In the genomic region with DNA sequence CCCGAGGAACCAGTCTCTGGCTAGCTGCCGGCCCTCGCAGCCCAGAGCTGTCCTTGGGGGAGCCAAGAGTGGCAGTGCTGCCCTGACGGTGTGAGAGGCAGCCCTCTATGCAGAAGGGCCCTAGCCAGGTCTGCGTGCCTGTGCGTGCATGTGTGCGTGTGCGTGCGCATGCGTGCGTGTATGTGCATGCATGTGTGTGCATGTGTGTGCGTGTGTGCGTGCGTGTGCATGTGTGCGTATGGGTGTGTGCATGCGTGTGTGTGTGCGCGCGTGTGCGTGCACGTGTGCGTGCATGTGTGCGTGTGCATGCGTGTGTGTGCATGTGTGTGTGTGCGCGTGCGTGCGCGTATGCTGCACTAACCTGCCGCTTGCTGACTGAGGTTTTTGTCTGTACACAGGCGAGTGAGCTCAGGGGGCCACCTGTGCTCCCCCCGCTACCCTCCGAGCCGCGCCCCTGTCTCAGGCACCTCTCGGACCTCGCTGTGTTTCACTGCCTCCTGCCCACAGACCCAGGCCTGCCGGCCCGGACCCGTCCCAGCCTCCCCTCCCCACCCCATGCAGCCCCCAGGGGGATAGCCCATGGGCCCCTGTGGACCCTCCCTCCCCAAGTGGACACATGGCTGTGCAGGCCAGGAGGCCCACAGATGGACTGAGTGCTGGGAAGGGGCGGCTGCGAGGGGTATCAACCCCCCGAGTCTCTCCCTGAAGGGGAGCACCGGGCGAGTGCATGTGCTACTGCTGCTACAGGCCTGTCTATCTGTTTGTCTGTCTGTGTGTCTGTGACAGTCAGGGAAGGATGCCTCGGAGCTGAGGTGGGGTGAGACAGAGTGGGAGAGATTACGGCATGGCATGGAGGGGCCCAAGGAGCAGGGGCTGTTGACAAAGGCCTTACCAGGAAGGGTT, we compare ENCODE assay signal across 22 cellular contexts. TPM values are rescaled to one million over a fixed set of nuclear protein-coding genes. Genes with fewer than 3 reads are reported as not detected.
A peak's percentile ranks its signal among the peaks of the same experiment; 100 is the strongest.
DNase-seq lines count a peak whose midpoint lies in the region; ATAC-seq, FAIRE-seq and TF ChIP-seq lines count a peak whose summit lies in the region.
"Had no signal": no experiment of that assay in that cellular context is flagged by ENCODE, and none has a peak within 500 bp of the region (broad histone marks: within the 10 kb centered on the region; RNA-seq: fewer than 3 reads in every experiment).

No MANE protein-coding gene starts in this region.

- H3K9ac ChIP-seq in HepG2 (ENCODE audit: insufficient read depth, low read depth, low read length): no peak overlapping the region
- H3K9ac ChIP-seq: KMS-11 had no signal

- no peak overlapping the region for H3K4me2 ChIP-seq in HepG2 (ENCODE audit: low read depth, low read length)
- H3K4me2 ChIP-seq: GM23338, KMS-11 had no signal

- ATAC-seq in HepG2 (no peak), right lobe of liver (no peak)
- ATAC-seq: GM23338 had no signal

- no peak for TF ChIP-seq RAD21 in HepG2 (CRISPR knock-in tag; IDR thresholded peaks at IDR 0.05)

- no TSS peak for BruUV-seq in HepG2 (replicated peaks; lab: Mats Ljungman, UMichigan)

- H3K27ac ChIP-seq in HepG2 (ENCODE audit: extremely low read length, insufficient read depth, low read length): no peak overlapping the region
- H3K27ac ChIP-seq in right lobe of liver: no peak overlapping the region
- H3K27ac ChIP-seq in esophagus muscularis mucosa (replicated peaks in 1 of 4): peak overlapping the region; percentile 94 to 99 (median 96)
- peak overlapping the region; percentile 96 to 99 (median 99) for H3K27ac ChIP-seq in sigmoid colon
- no peak overlapping the region for H3K27ac ChIP-seq in tibial nerve
- H3K27ac ChIP-seq: KMS-11 had no signal

- no peak overlapping the region for H2AFZ ChIP-seq in HepG2 (ENCODE audit: low read length)
- H2AFZ ChIP-seq: GM23338 had no signal

- no peaks in the 10 kb centered on the region for H3K79me2 ChIP-seq in HepG2 (ENCODE audit: insufficient read depth, low read length)

- H3K4me3 ChIP-seq in HepG2 (replicated peaks in 1 of 3; ENCODE audit: insufficient read depth in 1 of 3, low read depth in 2 of 3, low read length in 3 of 3): no peak overlapping the region
- no peak overlapping the region for H3K4me3 ChIP-seq in right lobe of liver
- no peak overlapping the region for H3K4me3 ChIP-seq in esophagus muscularis mucosa
- peak overlapping the region in 1 of 4 donors; percentile 17 for H3K4me3 ChIP-seq in sigmoid colon
- no peak overlapping the region for H3K4me3 ChIP-seq in tibial nerve
- H3K4me3 ChIP-seq: GM23338 had no signal

- TF ChIP-seq CTCF in HepG2 (CRISPR knock-in tag; IDR thresholded peaks at IDR 0.05) (no peak), right lobe of liver (IDR thresholded peaks at IDR 0.05) (no peak), esophagus muscularis mucosa (IDR thresholded peaks at IDR 0.05) (no peak), sigmoid colon (IDR thresholded peaks at IDR 0.05) (no peak), tibial nerve (IDR thresholded peaks at IDR 0.05) (no peak)

- FAIRE-seq in HepG2 (lab: Jason Lieb, UNC): no peak

- DNase-seq in HepG2 (ENCODE audit: low spot score): no peak
- no peak for DNase-seq in right lobe of liver
- no peak for DNase-seq in esophagus muscularis mucosa (ENCODE audit: extremely low spot score)
- no peak for DNase-seq in sigmoid colon
- no peak for DNase-seq in NCI-H1930 (lab: John Stamatoyannopoulos, UW)
- DNase-seq in tibial nerve (ENCODE audit: low spot score in 2 of 2): no peak
- no peak for DNase-seq in RKO (ENCODE audit: low spot score)
- DNase-seq in DMS153 (lab: John Stamatoyannopoulos, UW): no peak
- DNase-seq: AML-193; CD4-positive, CD25-positive, alpha-beta regulatory T cell; DND-41; GDM1; MM.1S; NCI-H1105 treated with DMSO at 0.1 percent for 48 hours; NCI-H187; NCI-H2171; NCI-H446 treated with DMSO at 0.1 percent for 48 hours; NCI-H748 treated with DMSO at 0.1 percent for 48 hours; SHP77 treated with DMSO at 0.1 percent for 48 hours had no signal

- 60% methylated on average over 45 of the region's 47 CpGs for WGBS in HepG2 (ENCODE audit: low lambda C conversion rate)
- WGBS in right lobe of liver (ENCODE audit: insufficient coverage, low coverage, low lambda C conversion rate, missing lambda C conversion rate): 65% methylated on average over 6 of the region's 47 CpGs
- 80% methylated on average over 30 of the region's 47 CpGs for WGBS in esophagus muscularis mucosa
- WGBS in sigmoid colon, 2 donors: 91 to 93% methylated on average over 47 of the region's 47 CpGs
- WGBS in tibial nerve, 2 donors: 83 to 86% methylated on average over 38 to 47 of the region's 47 CpGs

- TF ChIP-seq POLR2A in HepG2 (IDR thresholded peaks at IDR 0.05; ENCODE audit: insufficient read depth in 1 of 2, low read depth in 2 of 2, low read length in 2 of 2) (no peak), right lobe of liver (IDR thresholded peaks at IDR 0.05) (no peak), esophagus muscularis mucosa (IDR thresholded peaks at IDR 0.05; ENCODE audit: low read depth) (no peak), sigmoid colon (IDR thresholded peaks at IDR 0.05) (no peak), tibial nerve (IDR thresholded peaks at IDR 0.05) (no peak)

- in situ Hi-C loops in HepG2 (cut with HindIII; ENCODE audit: extremely low pct_ligation_motif_present, low pct_unique_long_range_greater_than_20kb): no loop called here

- H3K27me3 ChIP-seq in HepG2 (ENCODE audit: control insufficient read depth in 1 of 2, insufficient read depth in 2 of 2, low read length in 2 of 2) (peaks cover 13 to 84% of the 10 kb centered on the region in 2 experiments; a peak in 4 of 5 replicates), right lobe of liver (no peaks in the 10 kb centered on the region), esophagus muscularis mucosa (peaks cover 0 to under 1% (median 0%) of the 10 kb centered on the region in 4 donors), sigmoid colon (no peaks in the 10 kb centered on the region), tibial nerve (no peaks in the 10 kb centered on the region)

- TF ChIP-seq EP300 in HepG2 (IDR thresholded peaks at IDR 0.05; ENCODE audit: low read depth in 2 of 2, low read length in 2 of 2) (no peak), HepG2 (CRISPR knock-in tag; IDR thresholded peaks at IDR 0.05; ENCODE audit: borderline replicate concordance) (no peak), esophagus muscularis mucosa (IDR thresholded peaks at IDR 0.05) (no peak), sigmoid colon (IDR thresholded peaks at IDR 0.05) (no peak), tibial nerve (IDR thresholded peaks at IDR 0.05) (no peak)

- POLR2A ChIA-PET in HepG2 (lab: Yijun Ruan, JAX): no interaction called here

- no peaks in the 10 kb centered on the region for H3K4me1 ChIP-seq in HepG2 (ENCODE audit: insufficient read depth, low read length)
- H3K4me1 ChIP-seq in right lobe of liver: no peaks in the 10 kb centered on the region
- peaks cover 42 to 100% (median 99%) of the 10 kb centered on the region in 4 donors for H3K4me1 ChIP-seq in esophagus muscularis mucosa
- H3K4me1 ChIP-seq in sigmoid colon: peaks cover 0 to 93% (median 87%) of the 10 kb centered on the region in 4 donors
- H3K4me1 ChIP-seq in tibial nerve: peaks cover 0 to 7% (median under 1%) of the 10 kb centered on the region in 4 donors

- H3K9me3 ChIP-seq in HepG2 (ENCODE audit: low read length) (no peaks in the 10 kb centered on the region), right lobe of liver (no peaks in the 10 kb centered on the region), esophagus muscularis mucosa (no peaks in the 10 kb centered on the region), sigmoid colon (no peaks in the 10 kb centered on the region), tibial nerve (no peaks in the 10 kb centered on the region)

- no peaks in the 10 kb centered on the region for H3K36me3 ChIP-seq in HepG2 (replicated peaks in 1 of 2; ENCODE audit: control insufficient read depth in 1 of 2, insufficient read depth in 2 of 2, low read length in 2 of 2)
- no peaks in the 10 kb centered on the region for H3K36me3 ChIP-seq in right lobe of liver
- peaks cover 20 to 64% (median 40%) of the 10 kb centered on the region in 4 donors for H3K36me3 ChIP-seq in esophagus muscularis mucosa
- H3K36me3 ChIP-seq in sigmoid colon: peaks cover 0 to 82% (median 40%) of the 10 kb centered on the region in 4 donors
- no peaks in the 10 kb centered on the region for H3K36me3 ChIP-seq in tibial nerve

- CTCF ChIA-PET in HepG2 (lab: Yijun Ruan, JAX; ENCODE audit: low intra/inter-chr PET ratio, low total read pairs): no interaction called here

- intact Hi-C loops in HepG2 (cut with micrococcal nuclease; ENCODE audit: unreplicated experiment) (no loop called here), right lobe of liver (cut with DNase I) (no loop called here), esophagus muscularis mucosa (cut with DNase I) (no loop called here), sigmoid colon (cut with DNase I) (no loop called here)

- H4K20me1 ChIP-seq in HepG2 (ENCODE audit: insufficient read depth, low read length): no peaks in the 10 kb centered on the region

RNA-seq across cellular contexts. Expression of a gene that starts 31.3 kb away (rescaled TPM):
- 0.18 TPM in 1 of 2 replicates, not detected in the other for total RNA-seq in HepG2 (2016; rRNA removed; fragmentation: Illumina TruSeq; extraction: Trizol)
- 0.51 TPM in 1 of 2 replicates, not detected in the other for total RNA-seq in HepG2 (2016; cell fraction: cytosol; rRNA removed; fragmentation: Illumina TruSeq; extraction: Trizol; ENCODE audit: low read depth)
- 0.06 TPM in 1 of 2 replicates, not detected in the other for total RNA-seq in HepG2 (2016; cell fraction: insoluble cytoplasmic fraction; rRNA removed; fragmentation: Illumina TruSeq; extraction: Trizol)
- 0.12 and 1.1 TPM in 2 replicates for total RNA-seq in HepG2 (2016; cell fraction: membrane; rRNA removed; fragmentation: Illumina TruSeq; extraction: Trizol)
- total RNA-seq in HepG2 (2016; cell fraction: nucleus; rRNA removed; fragmentation: Illumina TruSeq; extraction: Trizol): 0.71 TPM in 1 of 2 replicates, not detected in the other
- polyA plus RNA-seq in HepG2 (2011; rRNA removed): 0.24 and 0.94 TPM in 2 replicates
- 0.13 and 0.20 TPM in 2 replicates for polyA plus RNA-seq in HepG2 (2011; cell fraction: cytosol; rRNA removed)
- polyA plus RNA-seq in HepG2 (2011; cell fraction: nucleus; rRNA removed): 0.45 and 1.0 TPM in 2 replicates
- 0.93 and 1.4 TPM in 2 replicates for polyA plus RNA-seq in HepG2 (2012)
- polyA plus RNA-seq in HepG2 (2016; cell fraction: cytosol; fragmentation: Illumina TruSeq; extraction: Trizol; ENCODE audit: low read depth): 0.38 and 0.63 TPM in 2 replicates
- polyA plus RNA-seq in HepG2 (2016; cell fraction: insoluble cytoplasmic fraction; fragmentation: Illumina TruSeq; extraction: Trizol; ENCODE audit: low read depth): 0.98 TPM in 1 of 2 replicates, not detected in the other
- polyA plus RNA-seq in HepG2 (2016; cell fraction: membrane; fragmentation: Illumina TruSeq; extraction: Trizol; ENCODE audit: low read depth): 0.58 and 1.4 TPM in 2 replicates
- polyA plus RNA-seq in HepG2 (2016; cell fraction: nucleus; fragmentation: Illumina TruSeq; extraction: Trizol; ENCODE audit: insufficient read depth, low read depth): 0.41 TPM in 1 of 2 replicates, not detected in the other
- polyA minus RNA-seq in HepG2 (2011; rRNA and poly(A)+ RNA removed; ENCODE audit: low replicate concordance): 0.44 and 4.0 TPM in 2 replicates
- polyA minus RNA-seq in HepG2 (2011; cell fraction: cytosol; rRNA and poly(A)+ RNA removed): not detected in 2 replicates
- 0.37 and 1.8 TPM in 2 replicates for polyA minus RNA-seq in HepG2 (2011; cell fraction: nucleus; rRNA and poly(A)+ RNA removed)
- 1 to 10 TPM in 1 of 6 experiments, under 1 TPM in 5; 0.24 to 1.5 (median 0.48) TPM for total RNA-seq in right lobe of liver
- total RNA-seq in esophagus muscularis mucosa: 100 to 1,000 TPM; 115 to 251 (median 180) TPM
- 100 to 1,000 TPM; 123 to 321 (median 194) TPM for total RNA-seq in sigmoid colon
- 10 to 100 TPM in 2 of 3 donors, 1 to 10 TPM in 1; 6.0 to 25.4 (median 13.4) TPM for polyA plus RNA-seq in sigmoid colon
- total RNA-seq in tibial nerve: 10 to 100 TPM in 1 of 4 donors, 1 to 10 TPM in 3; 6.7 to 10.2 (median 8.1) TPM

RNA-seq across cellular contexts. Expression of a gene that starts 32.8 kb away (rescaled TPM):
- 81.1 and 88.7 TPM in 2 replicates for total RNA-seq in HepG2 (2016; rRNA removed; fragmentation: Illumina TruSeq; extraction: Trizol)
- 41.1 and 50.9 TPM in 2 replicates for total RNA-seq in HepG2 (2016; cell fraction: cytosol; rRNA removed; fragmentation: Illumina TruSeq; extraction: Trizol; ENCODE audit: low read depth)
- 81.2 and 82.9 TPM in 2 replicates for total RNA-seq in HepG2 (2016; cell fraction: insoluble cytoplasmic fraction; rRNA removed; fragmentation: Illumina TruSeq; extraction: Trizol)
- 59.8 and 79.0 TPM in 2 replicates for total RNA-seq in HepG2 (2016; cell fraction: membrane; rRNA removed; fragmentation: Illumina TruSeq; extraction: Trizol)
- total RNA-seq in HepG2 (2016; cell fraction: nucleus; rRNA removed; fragmentation: Illumina TruSeq; extraction: Trizol): 39.6 and 46.3 TPM in 2 replicates
- polyA plus RNA-seq in HepG2 (2011; rRNA removed): 106 and 115 TPM in 2 replicates
- polyA plus RNA-seq in HepG2 (2011; cell fraction: cytosol; rRNA removed): 98.1 and 128 TPM in 2 replicates
- polyA plus RNA-seq in HepG2 (2011; cell fraction: nucleus; rRNA removed): 123 and 155 TPM in 2 replicates
- polyA plus RNA-seq in HepG2 (2012): 44.8 and 45.3 TPM in 2 replicates
- polyA plus RNA-seq in HepG2 (2016; cell fraction: cytosol; fragmentation: Illumina TruSeq; extraction: Trizol; ENCODE audit: low read depth): 40.7 and 53.5 TPM in 2 replicates
- polyA plus RNA-seq in HepG2 (2016; cell fraction: insoluble cytoplasmic fraction; fragmentation: Illumina TruSeq; extraction: Trizol; ENCODE audit: low read depth): 88.1 and 98.3 TPM in 2 replicates
- polyA plus RNA-seq in HepG2 (2016; cell fraction: membrane; fragmentation: Illumina TruSeq; extraction: Trizol; ENCODE audit: low read depth): 54.7 and 71.1 TPM in 2 replicates
- polyA plus RNA-seq in HepG2 (2016; cell fraction: nucleus; fragmentation: Illumina TruSeq; extraction: Trizol; ENCODE audit: insufficient read depth, low read depth): 87.2 and 90.5 TPM in 2 replicates
- polyA minus RNA-seq in HepG2 (2011; rRNA and poly(A)+ RNA removed; ENCODE audit: low replicate concordance): 98.5 and 174 TPM in 2 replicates
- 43.2 and 68.0 TPM in 2 replicates for polyA minus RNA-seq in HepG2 (2011; cell fraction: cytosol; rRNA and poly(A)+ RNA removed)
- 32.6 and 38.2 TPM in 2 replicates for polyA minus RNA-seq in HepG2 (2011; cell fraction: nucleus; rRNA and poly(A)+ RNA removed)
- 10 to 100 TPM; 21.7 to 54.1 (median 40.2) TPM for total RNA-seq in right lobe of liver
- total RNA-seq in esophagus muscularis mucosa: 10 to 100 TPM; 16.2 to 32.6 (median 19.9) TPM
- total RNA-seq in sigmoid colon: 10 to 100 TPM; 13.9 to 24.7 (median 21.3) TPM
- 10 to 100 TPM; 42.6 to 52.8 (median 44.2) TPM for polyA plus RNA-seq in sigmoid colon
- total RNA-seq in tibial nerve: 10 to 100 TPM; 18.8 to 29.7 (median 27.8) TPM

RNA-seq across cellular contexts. Expression of a gene that starts 47.7 kb away (rescaled TPM):
- total RNA-seq in HepG2 (2016; rRNA removed; fragmentation: Illumina TruSeq; extraction: Trizol) (not detected in 2 replicates), right lobe of liver (10 to 100 TPM in 1 of 6 experiments, 1 to 10 TPM in 5; 1.2 to 25.6 (median 2.5) TPM), esophagus muscularis mucosa (over 10,000 TPM; 19,781 to 23,770 (median 22,752) TPM), sigmoid colon (over 10,000 TPM in 3 of 4 donors, 1,000 to 10,000 TPM in 1; 7,366 to 30,562 (median 13,340) TPM), tibial nerve (10 to 100 TPM; 20.7 to 50.4 (median 25.0) TPM)
- total RNA-seq in HepG2 (2016; cell fraction: cytosol; rRNA removed; fragmentation: Illumina TruSeq; extraction: Trizol; ENCODE audit: low read depth): 0.10 TPM in 1 of 2 replicates, not detected in the other
- not detected in 2 replicates for total RNA-seq in HepG2 (2016; cell fraction: insoluble cytoplasmic fraction; rRNA removed; fragmentation: Illumina TruSeq; extraction: Trizol)
- not detected in 2 replicates for total RNA-seq in HepG2 (2016; cell fraction: membrane; rRNA removed; fragmentation: Illumina TruSeq; extraction: Trizol)
- total RNA-seq in HepG2 (2016; cell fraction: nucleus; rRNA removed; fragmentation: Illumina TruSeq; extraction: Trizol): not detected in 2 replicates
- polyA plus RNA-seq in HepG2 (2011; rRNA removed) (0.21 TPM in 1 of 2 replicates, not detected in the other), sigmoid colon (100 to 1,000 TPM in 2 of 3 donors, 10 to 100 TPM in 1; 35.1 to 264 (median 162) TPM)
- polyA plus RNA-seq in HepG2 (2011; cell fraction: cytosol; rRNA removed): 0.05 and 0.09 TPM in 2 replicates
- 0.51 TPM in 1 of 2 replicates, not detected in the other for polyA plus RNA-seq in HepG2 (2011; cell fraction: nucleus; rRNA removed)
- polyA plus RNA-seq in HepG2 (2012): not detected in 2 replicates
- not detected in 2 replicates for polyA plus RNA-seq in HepG2 (2016; cell fraction: cytosol; fragmentation: Illumina TruSeq; extraction: Trizol; ENCODE audit: low read depth)
- not detected in 2 replicates for polyA plus RNA-seq in HepG2 (2016; cell fraction: insoluble cytoplasmic fraction; fragmentation: Illumina TruSeq; extraction: Trizol; ENCODE audit: low read depth)
- not detected in 2 replicates for polyA plus RNA-seq in HepG2 (2016; cell fraction: membrane; fragmentation: Illumina TruSeq; extraction: Trizol; ENCODE audit: low read depth)
- polyA plus RNA-seq in HepG2 (2016; cell fraction: nucleus; fragmentation: Illumina TruSeq; extraction: Trizol; ENCODE audit: insufficient read depth, low read depth): not detected in 2 replicates
- polyA minus RNA-seq in HepG2 (2011; rRNA and poly(A)+ RNA removed; ENCODE audit: low replicate concordance): 0.06 and 8.3 TPM in 2 replicates
- not detected in 2 replicates for polyA minus RNA-seq in HepG2 (2011; cell fraction: cytosol; rRNA and poly(A)+ RNA removed)
- polyA minus RNA-seq in HepG2 (2011; cell fraction: nucleus; rRNA and poly(A)+ RNA removed): not detected in 2 replicates
- total RNA-seq: A673; CD4-positive, CD25-positive, alpha-beta regulatory T cell had no signal
- polyA plus RNA-seq: CD4-positive, CD25-positive, alpha-beta regulatory T cell had no signal

RNA-seq across cellular contexts. Expression of a gene that starts 48.4 kb away (rescaled TPM):
- not detected in 2 replicates for total RNA-seq in HepG2 (2016; rRNA removed; fragmentation: Illumina TruSeq; extraction: Trizol)
- not detected in 2 replicates for total RNA-seq in HepG2 (2016; cell fraction: cytosol; rRNA removed; fragmentation: Illumina TruSeq; extraction: Trizol; ENCODE audit: low read depth)
- total RNA-seq in HepG2 (2016; cell fraction: insoluble cytoplasmic fraction; rRNA removed; fragmentation: Illumina TruSeq; extraction: Trizol): not detected in 2 replicates
- total RNA-seq in HepG2 (2016; cell fraction: membrane; rRNA removed; fragmentation: Illumina TruSeq; extraction: Trizol): not detected in 2 replicates
- total RNA-seq in HepG2 (2016; cell fraction: nucleus; rRNA removed; fragmentation: Illumina TruSeq; extraction: Trizol): not detected in 2 replicates
- polyA plus RNA-seq in HepG2 (2011; rRNA removed): 0.03 TPM in 2 replicates
- 0.01 TPM in 1 of 2 replicates, not detected in the other for polyA plus RNA-seq in HepG2 (2011; cell fraction: cytosol; rRNA removed)
- 0.23 and 0.24 TPM in 2 replicates for polyA plus RNA-seq in HepG2 (2011; cell fraction: nucleus; rRNA removed)
- polyA plus RNA-seq in HepG2 (2012): not detected in 2 replicates
- not detected in 2 replicates for polyA plus RNA-seq in HepG2 (2016; cell fraction: cytosol; fragmentation: Illumina TruSeq; extraction: Trizol; ENCODE audit: low read depth)
- polyA plus RNA-seq in HepG2 (2016; cell fraction: insoluble cytoplasmic fraction; fragmentation: Illumina TruSeq; extraction: Trizol; ENCODE audit: low read depth): not detected in 2 replicates
- polyA plus RNA-seq in HepG2 (2016; cell fraction: membrane; fragmentation: Illumina TruSeq; extraction: Trizol; ENCODE audit: low read depth): not detected in 2 replicates
- polyA plus RNA-seq in HepG2 (2016; cell fraction: nucleus; fragmentation: Illumina TruSeq; extraction: Trizol; ENCODE audit: insufficient read depth, low read depth): 0.16 TPM in 1 of 2 replicates, not detected in the other
- 0.06 and 0.07 TPM in 2 replicates for polyA minus RNA-seq in HepG2 (2011; rRNA and poly(A)+ RNA removed; ENCODE audit: low replicate concordance)
- not detected in 2 replicates for polyA minus RNA-seq in HepG2 (2011; cell fraction: cytosol; rRNA and poly(A)+ RNA removed)
- 0.12 and 0.26 TPM in 2 replicates for polyA minus RNA-seq in HepG2 (2011; cell fraction: nucleus; rRNA and poly(A)+ RNA removed)
- not detected for total RNA-seq in right lobe of liver
- not detected for total RNA-seq in esophagus muscularis mucosa
- under 1 TPM in 1 of 4 donors, not detected in 3; under 0.01 TPM for total RNA-seq in sigmoid colon
- under 1 TPM in 1 of 3 donors, not detected in 2; 0.07 TPM for polyA plus RNA-seq in sigmoid colon
- total RNA-seq in tibial nerve: 1 to 10 TPM in 1 of 4 donors, under 1 TPM in 1, not detected in 2; 0.42 to 3.0 TPM
- polyA plus RNA-seq: CD4-positive, CD25-positive, alpha-beta regulatory T cell had no signal

Comparison
In these comparisons a context has a peak if more than half of its experiments do, and no peak if none do; other contexts are left out.
1. H3K27ac ChIP-seq: peak in esophagus muscularis mucosa (4 of 4) and sigmoid colon (4 of 4); none in HepG2 (single experiment), right lobe of liver (0 of 3) and tibial nerve (0 of 4).
2. RNA of a gene that starts 31.3 kb away (total RNA-seq): 115 to 251 TPM in esophagus muscularis mucosa and 123 to 321 TPM in sigmoid colon; 6.7 to 10.2 TPM in tibial nerve, 0.24 to 1.5 TPM in right lobe of liver and 0.06 to 1.1 TPM in HepG2; every median in the first group is over 10 times any median in the second.
3. RNA of a gene that starts 47.7 kb away (total RNA-seq): 19,781 to 23,770 TPM in esophagus muscularis mucosa and 7,366 to 30,562 TPM in sigmoid colon; 20.7 to 50.4 TPM in tibial nerve, 1.2 to 25.6 TPM in right lobe of liver and 0.10 TPM in HepG2; every median in the first group is over 100 times any median in the second.